In the genomic region with DNA sequence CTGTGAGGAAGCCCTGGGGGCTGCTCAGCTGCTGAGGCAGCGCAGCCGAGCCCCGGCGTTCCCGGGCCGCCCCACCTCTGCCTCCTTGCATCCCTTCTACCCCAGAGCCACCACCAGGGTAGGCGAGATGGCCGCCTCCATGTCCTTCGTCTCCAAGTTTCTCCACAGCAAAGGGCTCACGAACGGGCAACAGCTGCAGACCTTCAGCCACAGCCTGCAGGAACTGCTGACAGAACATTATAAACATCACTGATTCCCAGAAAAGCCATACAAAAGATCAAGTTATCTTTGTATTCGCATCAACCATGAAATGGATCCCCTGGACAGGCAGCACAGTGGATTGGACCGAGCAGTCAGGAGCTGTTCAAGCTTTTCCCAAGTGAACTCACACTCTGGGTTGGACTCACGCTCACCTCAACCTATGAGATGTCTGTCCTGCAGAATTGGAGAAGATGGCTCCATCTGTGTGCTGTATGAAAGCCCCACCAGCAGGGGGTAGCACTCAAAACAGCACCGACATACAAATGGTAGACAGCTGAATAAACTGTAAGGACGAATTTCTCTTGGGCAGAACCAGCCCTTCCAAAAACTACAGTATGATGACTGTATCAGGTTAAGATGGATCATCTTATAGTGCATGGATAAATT, we compare ENCODE assay signal across 11 cellular contexts. TPM values are rescaled to one million over a fixed set of nuclear protein-coding genes. Genes with fewer than 3 reads are reported as not detected.
A peak's percentile ranks its signal among the peaks of the same experiment; 100 is the strongest.
DNase-seq lines count a peak whose midpoint lies in the region; ATAC-seq and TF ChIP-seq lines count a peak whose summit lies in the region.
"Had no signal": no experiment of that assay in that cellular context is flagged by ENCODE, and none has a peak within 500 bp of the region (broad histone marks: within the 10 kb centered on the region; RNA-seq: fewer than 3 reads in every experiment).

No MANE protein-coding gene starts in this region.

- H3K9me3 Mint-ChIP-seq in endothelial cell (ENCODE audit: unreplicated experiment) = no peaks in the 10 kb centered on the region
- H3K9me3 Mint-ChIP-seq in CD4-positive, alpha-beta T cell = peaks cover 2% of the 10 kb centered on the region

- in situ Hi-C loops in KBM-7 (cut with MboI; ENCODE audit: low pct_unique_long_range_greater_than_20kb, low sequenced_read_pairs) = no loop called here

- intact Hi-C loops in CD4-positive, alpha-beta T cell (cut with DNase I, micrococcal nuclease) = no loop called here

- no peaks in the 10 kb centered on the region for H3K36me3 Mint-ChIP-seq in endothelial cell (ENCODE audit: low read depth, unreplicated experiment)
- H3K36me3 Mint-ChIP-seq in CD4-positive, alpha-beta T cell (ENCODE audit: low read depth) = peaks cover 10% of the 10 kb centered on the region

- peak; percentile 27 for DNase-seq in activated CD4-positive, alpha-beta T cell treated with anti-CD3 and anti-CD28 coated beads for 48 hours
- no peak for DNase-seq in activated CD4-positive, alpha-beta T cell treated with anti-CD3 and anti-CD28 coated beads for 4 hours
- DNase-seq in KBM-7 (peak; percentile 43), endothelial cell (ENCODE audit: low spot score) (no peak), renal cortical epithelial cell (ENCODE audit: low read depth) (peak; percentile 2), putamen (ENCODE audit: low spot score) (no peak), NCI-H2227 treated with DMSO at 0.1 percent for 48 hours (lab: John Stamatoyannopoulos, UW) (no peak)
- DNase-seq in CD4-positive, alpha-beta T cell = no peak
- DNase-seq: activated naive CD4-positive, alpha-beta T cell treated with Interleukin-2 at 50 U/mL for 16 hours had no signal

- H3K27me3 Mint-ChIP-seq in endothelial cell (ENCODE audit: unreplicated experiment) = peaks cover 4% of the 10 kb centered on the region
- H3K27me3 Mint-ChIP-seq in CD4-positive, alpha-beta T cell = no peaks in the 10 kb centered on the region

- ATAC-seq in CD4-positive, alpha-beta T cell (ENCODE audit: poor library complexity) = no peak
- ATAC-seq: sciatic nerve had no signal

- no peak overlapping the region for H3K4me3 Mint-ChIP-seq in endothelial cell (ENCODE audit: unreplicated experiment)
- no peak overlapping the region for H3K4me3 Mint-ChIP-seq in CD4-positive, alpha-beta T cell
- H3K4me3 Mint-ChIP-seq: B cell had no signal

- no peaks in the 10 kb centered on the region for H3K9me3 ChIP-seq in CD4-positive, alpha-beta T cell (ENCODE audit: control insufficient read depth, low read length)

- H3K27ac ChIP-seq in CD4-positive, alpha-beta T cell (ENCODE audit: low read depth, low read length) = no peak overlapping the region

- no peaks in the 10 kb centered on the region for H3K4me1 Mint-ChIP-seq in endothelial cell (ENCODE audit: unreplicated experiment)
- H3K4me1 Mint-ChIP-seq in CD4-positive, alpha-beta T cell (ENCODE audit: low read depth) = no peaks in the 10 kb centered on the region
- H3K4me1 Mint-ChIP-seq: B cell had no signal

- no peaks in the 10 kb centered on the region for H3K27me3 ChIP-seq in CD4-positive, alpha-beta T cell (ENCODE audit: control insufficient read depth, insufficient read depth, low read length)

- POLR2A ChIA-PET in CD4-positive, alpha-beta T cell (lab: Charles Lee) = no interaction called here

- CTCF ChIA-PET in CD4-positive, alpha-beta T cell (lab: Charles Lee) = no interaction called here

- peak; percentile 38 for TF ChIP-seq CTCF in endothelial cell (IDR thresholded peaks at IDR 0.05; ENCODE audit: unreplicated experiment)
- TF ChIP-seq CTCF in CD4-positive, alpha-beta T cell (IDR thresholded peaks at IDR 0.05) = no peak

- no peak overlapping the region for H3K27ac Mint-ChIP-seq in endothelial cell (ENCODE audit: unreplicated experiment)
- no peak overlapping the region for H3K27ac Mint-ChIP-seq in CD4-positive, alpha-beta T cell
- H3K27ac Mint-ChIP-seq: B cell had no signal

RNA-seq across cellular contexts. Expression of gene A2M, which starts 19.4 kb away (rescaled TPM):
- total RNA-seq in endothelial cell (ENCODE audit: unreplicated experiment) (1.4 TPM), renal cortical epithelial cell (0.35 and 2.8 TPM in 2 replicates)
- total RNA-seq in CD4-positive, alpha-beta T cell = not detected
- total RNA-seq: B cell had no signal

Comparison
In these comparisons a context has a peak if more than half of its experiments do, and no peak if none do; other contexts are left out.
1. DNase-seq: peak in activated CD4-positive, alpha-beta T cell treated with anti-CD3 and anti-CD28 coated beads for 48 hours (single experiment), KBM-7 (single experiment) and renal cortical epithelial cell (single experiment); none in activated CD4-positive, alpha-beta T cell treated with anti-CD3 and anti-CD28 coated beads for 4 hours (0 of 2), endothelial cell (single experiment), putamen (single experiment), CD4-positive, alpha-beta T cell (0 of 10) and NCI-H2227 treated with DMSO at 0.1 percent for 48 hours (single experiment).